ENCODE assay signal across 8 cellular contexts in the genomic region with DNA sequence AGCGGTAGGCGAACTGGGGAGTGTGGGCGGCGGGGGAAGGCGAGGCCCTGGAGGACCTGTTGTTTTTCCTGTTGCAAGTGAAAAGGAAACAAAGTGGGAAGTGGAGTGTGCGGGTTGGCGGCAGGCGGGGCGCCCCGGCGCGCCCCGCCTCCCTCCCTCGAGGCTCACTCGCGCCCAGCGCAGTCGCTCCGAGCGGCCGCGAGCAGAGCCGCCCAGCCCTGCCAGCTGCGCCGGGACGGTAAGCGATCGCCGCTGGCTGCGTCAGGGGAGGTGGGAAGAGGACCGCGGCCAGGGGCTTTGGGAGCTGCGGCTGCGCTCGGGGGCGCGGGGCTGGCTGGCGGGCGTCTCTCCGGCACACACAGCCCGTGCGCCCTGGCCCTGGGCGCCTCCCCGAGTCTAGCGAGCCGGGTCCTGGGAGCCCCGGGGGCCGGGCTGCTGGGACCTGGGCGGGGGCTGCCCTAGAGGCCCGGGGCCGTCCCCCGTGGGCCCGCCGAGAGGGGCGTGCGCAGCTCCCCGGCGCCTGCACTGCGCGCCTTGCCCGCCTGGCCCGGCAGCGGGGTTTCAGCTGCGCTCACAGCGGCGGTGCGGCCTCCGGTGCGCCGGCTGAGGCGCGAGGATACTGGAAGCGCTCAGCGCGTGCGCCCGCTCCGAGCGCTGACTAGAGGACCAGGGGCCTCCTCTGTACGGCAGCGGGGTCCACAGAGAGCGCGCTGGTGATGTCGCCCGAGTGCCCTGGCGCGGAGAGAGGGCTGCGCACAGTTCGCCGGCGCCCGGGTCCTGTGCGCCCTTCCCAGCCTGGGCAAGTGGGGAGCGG. TPM values are rescaled to one million over a fixed set of nuclear protein-coding genes. Genes with fewer than 3 reads are reported as not detected.
A peak's percentile ranks its signal among the peaks of the same experiment; 100 is the strongest.
DNase-seq lines count a peak whose midpoint lies in the region; ATAC-seq, FAIRE-seq and TF ChIP-seq lines count a peak whose summit lies in the region.

A gene (plus strand): TSS at position 167 of the 814 bp plus-strand sequence. CDS start 58,725 bp downstream, outside the sequence.

- peaks cover 4% of the 10 kb centered on the region for H3K4me1 ChIP-seq in keratinocyte (ENCODE audit: control insufficient read depth, extremely low read depth, insufficient read depth, low read length)

- peak within 1 kb of the TSS; percentile 92 for H3K4me3 ChIP-seq in GM06990 (replicated peaks; ENCODE audit: low read depth, low read length)
- H3K4me3 ChIP-seq in keratinocyte (ENCODE audit: control insufficient read depth in 2 of 3, extremely low read depth in 1 of 3, insufficient read depth in 2 of 3, low read depth in 1 of 3, low read length in 3 of 3): peak within 1 kb of the TSS; percentile 42 to 54 (median 48)

- FAIRE-seq in keratinocyte (lab: Jason Lieb, UNC): no peak

- ATAC-seq in GM18861 (IDR thresholded peaks at IDR 0.05; ENCODE audit: unreplicated experiment) (no peak), HG03159 (IDR thresholded peaks at IDR 0.05; ENCODE audit: unreplicated experiment) (no peak)

- peaks cover 34% of the 10 kb centered on the region for H3K36me3 Mint-ChIP-seq in T-helper 1 cell treated with Interleukin-12 subunit alpha and Interleukin-12 subunit beta and Interleukin-4 antibody, amounts not matched to agents 30 μg/mL and 1 μg/mL, for 36 hours (ENCODE audit: low read depth)
- no peaks in the 10 kb centered on the region for H3K36me3 Mint-ChIP-seq in brain

- H4K20me1 ChIP-seq in keratinocyte (ENCODE audit: control insufficient read depth, extremely low read depth, insufficient read depth, low read length): no peaks in the 10 kb centered on the region

- H3K4me1 Mint-ChIP-seq in T-helper 1 cell treated with Interleukin-12 subunit alpha and Interleukin-12 subunit beta and Interleukin-4 antibody, amounts not matched to agents 30 μg/mL and 1 μg/mL, for 36 hours (ENCODE audit: low read depth): peaks cover 37% of the 10 kb centered on the region
- peaks cover 5% of the 10 kb centered on the region for H3K4me1 Mint-ChIP-seq in brain

- H3K9ac ChIP-seq in keratinocyte (ENCODE audit: control insufficient read depth, extremely low read depth, insufficient read depth, low read length): no peak within 1 kb of the TSS

- no peak for TF ChIP-seq CTCF in GM06990 (IDR thresholded peaks at IDR 0.05; ENCODE audit: insufficient read depth, low read length, poor library complexity, severe bottlenecking)
- no peak for TF ChIP-seq CTCF in brain (conservative IDR thresholded peaks at IDR 0.05)
- no peak for TF ChIP-seq CTCF in keratinocyte (optimal IDR thresholded peaks at IDR 0.05 in 1 of 3, IDR thresholded peaks at IDR 0.05 in 1 of 3, conservative IDR thresholded peaks at IDR 0.05 in 1 of 3; ENCODE audit: extremely low read depth in 1 of 3, insufficient read depth in 2 of 3, low read length in 3 of 3)

- no peak within 1 kb of the TSS for H3K27ac ChIP-seq in keratinocyte (ENCODE audit: control insufficient read depth, insufficient read depth, low read length)

- dilution Hi-C loops in keratinocyte (cut with MboI; ENCODE audit: extremely low pct_ligation_motif_present, low sequenced_read_pairs): no loop called here

- no peaks in the 10 kb centered on the region for H3K36me3 ChIP-seq in GM06990 (ENCODE audit: control insufficient read depth, insufficient read depth, low read length)
- H3K36me3 ChIP-seq in keratinocyte (ENCODE audit: control insufficient read depth in 2 of 2, extremely low read depth in 1 of 2, insufficient read depth in 2 of 2, low read length in 2 of 2): no peaks in the 10 kb centered on the region

- peak within 1 kb of the TSS; percentile 99 for H3K4me3 Mint-ChIP-seq in T-helper 1 cell treated with Interleukin-12 subunit alpha and Interleukin-12 subunit beta and Interleukin-4 antibody, amounts not matched to agents 30 μg/mL and 1 μg/mL, for 36 hours
- peak within 1 kb of the TSS; percentile 73 to 88 (median 85) for H3K4me3 Mint-ChIP-seq in brain

- no peaks in the 10 kb centered on the region for H3K9me3 ChIP-seq in keratinocyte (ENCODE audit: control insufficient read depth, low read depth, low read length)

- H3K27ac Mint-ChIP-seq in T-helper 1 cell treated with Interleukin-12 subunit alpha and Interleukin-12 subunit beta and Interleukin-4 antibody, amounts not matched to agents 30 μg/mL and 1 μg/mL, for 36 hours: peak within 1 kb of the TSS; percentile 96
- H3K27ac Mint-ChIP-seq in brain: peak within 1 kb of the TSS in 1 of 5 experiments; percentile 68

- no peaks in the 10 kb centered on the region for H3K9me1 ChIP-seq in keratinocyte (ENCODE audit: control insufficient read depth, extremely low read depth, insufficient read depth, low read length)

- H3K27me3 ChIP-seq in GM06990 (replicated peaks; ENCODE audit: control insufficient read depth, insufficient read depth, low read length) (no peaks in the 10 kb centered on the region), keratinocyte (ENCODE audit: control insufficient read depth, extremely low read depth, insufficient read depth, low read length) (peaks cover 26% of the 10 kb centered on the region)

- peak within 1 kb of the TSS; percentile 19 for H2AFZ ChIP-seq in keratinocyte (ENCODE audit: control insufficient read depth, low read length)

- H3K27me3 Mint-ChIP-seq in T-helper 1 cell treated with Interleukin-12 subunit alpha and Interleukin-12 subunit beta and Interleukin-4 antibody, amounts not matched to agents 30 μg/mL and 1 μg/mL, for 36 hours (ENCODE audit: low read depth): no peaks in the 10 kb centered on the region
- H3K27me3 Mint-ChIP-seq in brain: peaks cover 70% of the 10 kb centered on the region

- H3K9me3 Mint-ChIP-seq in T-helper 1 cell treated with Interleukin-12 subunit alpha and Interleukin-12 subunit beta and Interleukin-4 antibody, amounts not matched to agents 30 μg/mL and 1 μg/mL, for 36 hours: no peaks in the 10 kb centered on the region
- no peaks in the 10 kb centered on the region for H3K9me3 Mint-ChIP-seq in brain

- peak within 1 kb of the TSS; percentile 70 for H3K4me2 ChIP-seq in keratinocyte (ENCODE audit: control insufficient read depth, extremely low read depth, insufficient read depth, low read depth, low read length)

- H3K79me2 ChIP-seq in keratinocyte (ENCODE audit: control insufficient read depth, insufficient read depth, low read length): no peaks in the 10 kb centered on the region

- DNase-seq in GM06990 (ENCODE audit: extremely low read depth, insufficient read length) (peak; percentile 76), HT1080 (ENCODE audit: low read depth) (no peak), keratinocyte (ENCODE audit: low read depth, low spot score) (no peak)
- DNase-seq in stimulated activated CD4-positive, alpha-beta T cell treated with anti-CD3 and anti-CD28 coated beads, Interleukin-2, amount 100 ng/mL, for 24 hours: peak; percentile 51 to 61

RNA-seq across cellular contexts. Expression of the gene that starts here (rescaled TPM):
- 11.6 and 15.2 TPM in 2 replicates for total RNA-seq in HT1080 (2014; rRNA removed; shearing (Covaris generic))
- polyA plus RNA-seq in HT1080 (2015; cell fraction: cytosol; rRNA removed): 10.8 and 13.0 TPM in 2 replicates
- polyA plus RNA-seq in HT1080 (2015; cell fraction: nucleus; rRNA removed): 16.6 and 20.1 TPM in 2 replicates
- polyA plus RNA-seq in brain (ENCODE audit: insufficient read depth, low read depth, low replicate concordance) (16.3 TPM), keratinocyte (7.7 to 15.5 TPM (median 7.8 TPM) in 3 replicates)
- 1.2 TPM for polyA plus RNA-seq in keratinocyte (2011; ENCODE audit: low read depth)
- 7.7 and 10.8 TPM in 2 replicates for polyA plus RNA-seq in keratinocyte (2011; cell fraction: cytosol; rRNA removed)
- polyA plus RNA-seq in keratinocyte (2011; cell fraction: nucleus; rRNA removed): 24.5 and 30.3 TPM in 2 replicates
- polyA plus RNA-seq in keratinocyte (2012; ENCODE audit: low replicate concordance): 2.4 and 21.2 TPM in 2 replicates
- polyA minus RNA-seq in keratinocyte: 14.6 to 62.9 TPM (median 19.9 TPM) in 3 replicates
- polyA minus RNA-seq in keratinocyte (2011; cell fraction: cytosol; rRNA and poly(A)+ RNA removed): 14.8 TPM
- polyA minus RNA-seq in keratinocyte (2011; cell fraction: nucleus; rRNA and poly(A)+ RNA removed): 18.0 and 21.2 TPM in 2 replicates

Comparison
In these comparisons a context has a peak if more than half of its experiments do, and no peak if none do; other contexts are left out.
1. DNase-seq: peak in GM06990 (single experiment) and stimulated activated CD4-positive, alpha-beta T cell treated with anti-CD3 and anti-CD28 coated beads, Interleukin-2, amount 100 ng/mL, for 24 hours (2 of 2); none in HT1080 (single experiment) and keratinocyte (single experiment).